1 cellular context compared by ENCODE assay signal in genomic region chr4:99949999-99950912, GRCh38.
TF ChIP-seq lines count a peak whose summit lies in the region.

Gene H2AZ1, minus strand, starts transcription at chr4:99950275. Its CDS starts 105 bp downstream, at chr4:99950170.

TF ChIP-seq in WTC11, 78 proteins besides CTCF, POLR2A, EP300 and RAD21 (continued from another document):
- TF ChIP-seq AFF4 (CRISPR knock-in tag; IDR thresholded peaks at IDR 0.05; ENCODE audit: borderline replicate concordance) (no peak), SMAD3 (CRISPR knock-in tag; IDR thresholded peaks at IDR 0.05; ENCODE audit: borderline replicate concordance) (0 out of 2 replicates have a peak, but pooled peaks have one; percentile 54), NR1H2 (CRISPR knock-in tag; IDR thresholded peaks at IDR 0.05) (no peak), NFATC4 (CRISPR knock-in tag; IDR thresholded peaks at IDR 0.05) (peak; percentile 84), ETV6 (CRISPR knock-in tag; IDR thresholded peaks at IDR 0.05) (0 out of 2 replicates have a peak, but pooled peaks have one; percentile 34), TEAD4 (CRISPR knock-in tag; IDR thresholded peaks at IDR 0.05) (peak; percentile 33; the same call in 1 of the 2 replicates), TEAD1 (CRISPR knock-in tag; IDR thresholded peaks at IDR 0.05) (0 out of 2 replicates have a peak, but pooled peaks have one; percentile 60), ATF3 (CRISPR knock-in tag; conservative IDR thresholded peaks at IDR 0.05) (no peak), HMGA2 (CRISPR knock-in tag; IDR thresholded peaks at IDR 0.05) (0 out of 2 replicates have a peak, but pooled peaks have one; percentile 8), ZNF416 (CRISPR knock-in tag; IDR thresholded peaks at IDR 0.05) (peak; percentile 81; the same call in 1 of the 2 replicates), SP1 (CRISPR knock-in tag; conservative IDR thresholded peaks at IDR 0.05) (peak; percentile 72), E2F1 (CRISPR knock-in tag; IDR thresholded peaks at IDR 0.05) (no peak), ARID4B (CRISPR knock-in tag; IDR thresholded peaks at IDR 0.05; ENCODE audit: borderline replicate concordance) (peak; percentile 45; the same call in 1 of the 2 replicates), ZNF232 (CRISPR knock-in tag; IDR thresholded peaks at IDR 0.05) (peak; percentile 10; the same call in 1 of the 2 replicates), HMGXB4 (CRISPR knock-in tag; IDR thresholded peaks at IDR 0.05) (peak; percentile 12), AR (CRISPR knock-in tag; IDR thresholded peaks at IDR 0.05) (peak; percentile 93), FOXK1 (CRISPR knock-in tag; IDR thresholded peaks at IDR 0.05) (peak; percentile 18; the same call in 1 of the 2 replicates), USF2 (CRISPR knock-in tag; IDR thresholded peaks at IDR 0.05) (peak; percentile 95), TP53 (CRISPR knock-in tag; IDR thresholded peaks at IDR 0.05) (peak; percentile 39; the same call in 1 of the 2 replicates), SOX15 (CRISPR knock-in tag; IDR thresholded peaks at IDR 0.05) (no peak), IRF1 (CRISPR knock-in tag; IDR thresholded peaks at IDR 0.05) (0 out of 2 replicates have a peak, but pooled peaks have one; percentile 30), MAX (CRISPR knock-in tag; IDR thresholded peaks at IDR 0.05) (peak; percentile 84), ERG (CRISPR knock-in tag; IDR thresholded peaks at IDR 0.05) (peak; percentile 68; the same call in 1 of the 2 replicates), ZNF425 (CRISPR knock-in tag; conservative IDR thresholded peaks at IDR 0.05) (peak; percentile 60; the same call in 1 of the 2 replicates), GABPB1 (CRISPR knock-in tag; IDR thresholded peaks at IDR 0.05) (peak; percentile 55; the same call in 1 of the 2 replicates)
